21 cellular contexts compared by ENCODE assay signal in genomic region chr21:32560896-32561295, GRCh38. TPM values are rescaled to one million over a fixed set of nuclear protein-coding genes. Genes with fewer than 3 reads are reported as not detected.
DNase-seq lines count a peak whose midpoint lies in the region; ATAC-seq and TF ChIP-seq lines count a peak whose summit lies in the region.
"Had no signal": no experiment of that assay in that cellular context is flagged by ENCODE, and none has a peak within 500 bp of the region (broad histone marks: within the 10 kb centered on the region; RNA-seq: fewer than 3 reads in every experiment).

No MANE protein-coding gene starts in this region.

- DNase-seq in WTC11 (ENCODE audit: low spot score) (no peak), PC-3 (no peak), GM20000 (ENCODE audit: low spot score) (no peak), GDM1 (lab: John Stamatoyannopoulos, UW) (no peak)
- DNase-seq: ACHN; BE2C; C1 segment of cervical spinal cord; CD4-positive, CD25-positive, alpha-beta regulatory T cell; CD8-positive, alpha-beta memory T cell; COR-L47; DMS 273 treated with DMSO at 0.1 percent for 48 hours; DMS53; DND-41; EL; HFFc6 had no signal

- H3K27ac ChIP-seq in HUES48 (ENCODE audit: low read depth, low read length), result peak overlapping the region; percentile 94
- peak overlapping the region; percentile 36 for H3K27ac ChIP-seq in iPS-18a (ENCODE audit: low read length)
- no peak overlapping the region for H3K27ac ChIP-seq in PC-3 (ENCODE audit: low read length)
- H3K27ac ChIP-seq: KMS-11 had no signal

- POLR2A ChIA-PET in WTC11 (lab: Charles Lee) (no interaction called here), PC-3 (lab: Charles Lee; ENCODE audit: unreplicated experiment) (no interaction called here)

- H3K36me3 Mint-ChIP-seq in WTC11, result peaks cover 19% of the 10 kb centered on the region
- H3K36me3 Mint-ChIP-seq: CD4-positive, CD25-positive, alpha-beta regulatory T cell had no signal

- no TSS peak for BruUV-seq in PC-3 (replicated peaks; lab: Mats Ljungman, UMichigan)

- H3F3A ChIP-seq in PC-3 (ENCODE audit: low read length, unreplicated experiment), result no peaks in the 10 kb centered on the region

- H3K79me2 ChIP-seq in PC-3 (ENCODE audit: low read length), result no peaks in the 10 kb centered on the region

- H3K4me2 ChIP-seq in PC-3 (ENCODE audit: low read length), result no peak overlapping the region
- H3K4me2 ChIP-seq: KMS-11 had no signal

- H3K4me1 ChIP-seq in HUES48 (ENCODE audit: control insufficient read depth, insufficient read depth, low read length) (peaks cover 36% of the 10 kb centered on the region), iPS-18a (ENCODE audit: control insufficient read depth, low read depth, low read length) (peaks cover 35% of the 10 kb centered on the region), PC-3 (ENCODE audit: insufficient read depth, low read length) (no peaks in the 10 kb centered on the region)
- H3K4me1 ChIP-seq: BE2C had no signal

- H4K20me1 ChIP-seq in PC-3 (ENCODE audit: low read length), result no peaks in the 10 kb centered on the region

- no peak for TF ChIP-seq POLR2A in GM18505 (IDR thresholded peaks at IDR 0.05; ENCODE audit: borderline replicate concordance, extremely low read depth, insufficient read depth, insufficient read length)

- no peaks in the 10 kb centered on the region for H3K9me2 ChIP-seq in PC-3 (replicated peaks; ENCODE audit: low read length)

- peaks cover 54% of the 10 kb centered on the region for H3K4me1 Mint-ChIP-seq in WTC11

- intact Hi-C loops in PC-3 (cut with micrococcal nuclease), result no loop called here

- no peak for TF ChIP-seq CTCF in WTC11 (IDR thresholded peaks at IDR 0.05)
- TF ChIP-seq CTCF in PC-3 (conservative IDR thresholded peaks at IDR 0.05; ENCODE audit: low read depth, low read length), result no peak
- TF ChIP-seq CTCF in GM20000 (IDR thresholded peaks at IDR 0.05; ENCODE audit: extremely low read depth, missing control alignments), result no peak

- H3K36me3 ChIP-seq in HUES48 (ENCODE audit: control insufficient read depth, insufficient read depth, low read length) (no peaks in the 10 kb centered on the region), iPS-18a (ENCODE audit: control insufficient read depth, low read depth, low read length) (no peaks in the 10 kb centered on the region), PC-3 (ENCODE audit: low read depth, low read length) (no peaks in the 10 kb centered on the region)
- H3K36me3 ChIP-seq: BE2C had no signal

- H2AFZ ChIP-seq in PC-3 (ENCODE audit: low read length), result no peak overlapping the region

- peak; percentile 61 for ATAC-seq in WTC11
- no peak for ATAC-seq in PC-3
- ATAC-seq in GM18505 (IDR thresholded peaks at IDR 0.05; ENCODE audit: unreplicated experiment), result no peak
- ATAC-seq: HCT116 had no signal

- H3K4me3 ChIP-seq in HUES48 (ENCODE audit: low read depth, low read length) (peak overlapping the region; percentile 31), iPS-18a (ENCODE audit: low read length) (peak overlapping the region; percentile 32), PC-3 (ENCODE audit: low read length) (no peak overlapping the region)

- CTCF ChIA-PET in WTC11 (lab: Charles Lee) (interaction anchor here (0.7 to 3.9 kb wide), 13 partner anchors 8 to 255 kb away, joined by 3 to 50 read pairs (median 4); partner anchors contain the start of gene SYNJ1), PC-3 (lab: Charles Lee) (no interaction called here)

- peak overlapping the region; percentile 67 for H3K27ac Mint-ChIP-seq in WTC11
- H3K27ac Mint-ChIP-seq: CD4-positive, CD25-positive, alpha-beta regulatory T cell; HFFc6 had no signal

- H3K9me3 ChIP-seq in HUES48 (ENCODE audit: control insufficient read depth, insufficient read depth, low read length), result peaks cover 12% of the 10 kb centered on the region
- no peaks in the 10 kb centered on the region for H3K9me3 ChIP-seq in iPS-18a (ENCODE audit: control insufficient read depth, low read depth, low read length)
- no peaks in the 10 kb centered on the region for H3K9me3 ChIP-seq in PC-3 (ENCODE audit: low read length)
- H3K9me3 ChIP-seq: BE2C had no signal

- H3K9me3 Mint-ChIP-seq in WTC11, result peaks cover 22% of the 10 kb centered on the region

- H3K4me3 Mint-ChIP-seq in WTC11, result peak overlapping the region; percentile 14; the same call in 1 of the 2 replicates
- H3K4me3 Mint-ChIP-seq: CD4-positive, CD25-positive, alpha-beta regulatory T cell; CD8-positive, alpha-beta memory T cell; HFFc6 had no signal

- H3K27me3 ChIP-seq in HUES48 (ENCODE audit: control insufficient read depth, insufficient read depth, low read length), result no peaks in the 10 kb centered on the region
- H3K27me3 ChIP-seq in iPS-18a (ENCODE audit: control insufficient read depth, insufficient read depth, low read length), result no peaks in the 10 kb centered on the region
- no peaks in the 10 kb centered on the region for H3K27me3 ChIP-seq in PC-3 (ENCODE audit: low read length)

- no peaks in the 10 kb centered on the region for H3K27me3 Mint-ChIP-seq in WTC11 (ENCODE audit: low read depth)
- H3K27me3 Mint-ChIP-seq: CD4-positive, CD25-positive, alpha-beta regulatory T cell had no signal

- H3K9ac ChIP-seq in HUES48 (ENCODE audit: low read depth, low read length) (no peak overlapping the region; the same call in 1 of the 2 replicates), iPS-18a (ENCODE audit: low read length) (peak overlapping the region; percentile 14), PC-3 (ENCODE audit: low read length) (no peak overlapping the region)
- H3K9ac ChIP-seq: KMS-11 had no signal

TF ChIP-seq in WTC11, 78 proteins besides CTCF, POLR2A, EP300 and RAD21:
- TF ChIP-seq, protein P1, sequence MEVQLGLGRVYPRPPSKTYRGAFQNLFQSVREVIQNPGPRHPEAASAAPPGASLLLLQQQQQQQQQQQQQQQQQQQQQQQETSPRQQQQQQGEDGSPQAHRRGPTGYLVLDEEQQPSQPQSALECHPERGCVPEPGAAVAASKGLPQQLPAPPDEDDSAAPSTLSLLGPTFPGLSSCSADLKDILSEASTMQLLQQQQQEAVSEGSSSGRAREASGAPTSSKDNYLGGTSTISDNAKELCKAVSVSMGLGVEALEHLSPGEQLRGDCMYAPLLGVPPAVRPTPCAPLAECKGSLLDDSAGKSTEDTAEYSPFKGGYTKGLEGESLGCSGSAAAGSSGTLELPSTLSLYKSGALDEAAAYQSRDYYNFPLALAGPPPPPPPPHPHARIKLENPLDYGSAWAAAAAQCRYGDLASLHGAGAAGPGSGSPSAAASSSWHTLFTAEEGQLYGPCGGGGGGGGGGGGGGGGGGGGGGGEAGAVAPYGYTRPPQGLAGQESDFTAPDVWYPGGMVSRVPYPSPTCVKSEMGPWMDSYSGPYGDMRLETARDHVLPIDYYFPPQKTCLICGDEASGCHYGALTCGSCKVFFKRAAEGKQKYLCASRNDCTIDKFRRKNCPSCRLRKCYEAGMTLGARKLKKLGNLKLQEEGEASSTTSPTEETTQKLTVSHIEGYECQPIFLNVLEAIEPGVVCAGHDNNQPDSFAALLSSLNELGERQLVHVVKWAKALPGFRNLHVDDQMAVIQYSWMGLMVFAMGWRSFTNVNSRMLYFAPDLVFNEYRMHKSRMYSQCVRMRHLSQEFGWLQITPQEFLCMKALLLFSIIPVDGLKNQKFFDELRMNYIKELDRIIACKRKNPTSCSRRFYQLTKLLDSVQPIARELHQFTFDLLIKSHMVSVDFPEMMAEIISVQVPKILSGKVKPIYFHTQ (CRISPR knock-in tag; IDR thresholded peaks at IDR 0.05), result no peak

RNA-seq across cellular contexts. Expression of gene TCP10L, which starts 24.4 kb away (rescaled TPM):
- total RNA-seq in WTC11 (2021) (1.2 to 1.6 TPM (median 1.4 TPM) in 3 replicates), PC-3 (2014; rRNA removed) (0.23 and 2.1 TPM in 2 replicates)
- total RNA-seq: CD8-positive, alpha-beta memory T cell; H4 had no signal

RNA-seq across cellular contexts. Expression of gene CFAP298, which starts 51.3 kb away (rescaled TPM):
- 80.3 to 98.1 TPM (median 85.1 TPM) in 3 replicates for total RNA-seq in WTC11 (2021)
- total RNA-seq in PC-3 (2014; rRNA removed), result 96.0 and 98.6 TPM in 2 replicates
